Comparison of ENCODE assay signal across 10 cellular contexts in genomic region chr1:235835226-235835625, GRCh38. TPM values are rescaled to one million over a fixed set of nuclear protein-coding genes. Genes with fewer than 3 reads are reported as not detected.
DNase-seq lines count a peak whose midpoint lies in the region; ATAC-seq and TF ChIP-seq lines count a peak whose summit lies in the region.
"Had no signal": no experiment of that assay in that cellular context is flagged by ENCODE, and none has a peak within 500 bp of the region (broad histone marks: within the 10 kb centered on the region; RNA-seq: fewer than 3 reads in every experiment).

No MANE protein-coding gene starts in this region.

- no peaks in the 10 kb centered on the region for H3K4me1 ChIP-seq in parathyroid adenoma
- H3K4me1 ChIP-seq in suprapubic skin = peaks cover 16% of the 10 kb centered on the region
- H3K4me1 ChIP-seq: BLaER1 had no signal

- no peaks in the 10 kb centered on the region for H3K79me2 ChIP-seq in parathyroid adenoma

- no peaks in the 10 kb centered on the region for H3K9me3 ChIP-seq in parathyroid adenoma (ENCODE audit: control insufficient read depth, low read length)
- no peaks in the 10 kb centered on the region for H3K9me3 ChIP-seq in suprapubic skin
- H3K9me3 ChIP-seq: BLaER1 had no signal

- no peak overlapping the region for H2AFZ ChIP-seq in parathyroid adenoma

- peak; percentile 11 for TF ChIP-seq CTCF in parathyroid adenoma (IDR thresholded peaks at IDR 0.05)
- TF ChIP-seq CTCF in GM13977 (IDR thresholded peaks at IDR 0.05; ENCODE audit: extremely low read depth, insufficient read depth, missing control alignments) = no peak
- TF ChIP-seq CTCF in suprapubic skin (IDR thresholded peaks at IDR 0.05) = no peak

- DNase-seq in AG08395 (ENCODE audit: low spot score) (peak; percentile 44), RPMI7951 (ENCODE audit: low read depth) (peak; percentile 75), Right ventricle myocardium superior (peak; percentile 49), GM13977 (ENCODE audit: low spot score) (no peak), suprapubic skin (ENCODE audit: low spot score in 2 of 2) (no peak), NCI-H1105 (lab: John Stamatoyannopoulos, UW) (no peak)
- DNase-seq: stimulated activated CD4-positive, alpha-beta T cell treated with anti-CD3 and anti-CD28 coated beads, Interleukin-4, amount 100 ng/mL, for 24 hours had no signal

- WGBS in suprapubic skin = 25% methylated on average over 4 of the region's 4 CpGs

- intact Hi-C loops in Right ventricle myocardium superior (cut with DNase I) = no loop called here

- ATAC-seq in Right ventricle myocardium superior (ENCODE audit: poor library complexity) (peak; percentile 81), HG03442 (IDR thresholded peaks at IDR 0.05; ENCODE audit: unreplicated experiment) (no peak)

- H3K4me3 ChIP-seq in parathyroid adenoma (ENCODE audit: low read depth, low read length) (no peak overlapping the region), suprapubic skin (no peak overlapping the region)
- H3K4me3 ChIP-seq: BLaER1 had no signal

- TF ChIP-seq EP300 in suprapubic skin (IDR thresholded peaks at IDR 0.05) = no peak

- H3K9ac ChIP-seq in parathyroid adenoma = no peak overlapping the region
- H3K9ac ChIP-seq: BLaER1 had no signal

- no peak for TF ChIP-seq POLR2A in suprapubic skin (IDR thresholded peaks at IDR 0.05)

- H3K36me3 ChIP-seq in parathyroid adenoma (ENCODE audit: control insufficient read depth, insufficient read depth, low read length) (no peaks in the 10 kb centered on the region), suprapubic skin (peaks cover under 1% of the 10 kb centered on the region)

- H3K27ac ChIP-seq in parathyroid adenoma = no peak overlapping the region
- H3K27ac ChIP-seq in suprapubic skin = no peak overlapping the region
- H3K27ac ChIP-seq: BLaER1 had no signal

- H3K4me2 ChIP-seq in parathyroid adenoma (ENCODE audit: low read length) = peak overlapping the region; percentile 17
- H3K4me2 ChIP-seq: BLaER1 had no signal

- in situ Hi-C loops in GM13977 (cut with MboI; ENCODE audit: low pct_unique_long_range_greater_than_20kb, low sequenced_read_pairs, unreplicated experiment) = no loop called here

- H3K27me3 ChIP-seq in parathyroid adenoma (ENCODE audit: control insufficient read depth, insufficient read depth, low read length) (no peaks in the 10 kb centered on the region), suprapubic skin (no peaks in the 10 kb centered on the region)
- H3K27me3 ChIP-seq: BLaER1 had no signal

RNA-seq across cellular contexts. Expression of gene LYST, which starts 31.5 kb away (rescaled TPM):
- total RNA-seq in RPMI7951 (2014; rRNA removed; shearing (Covaris generic)) = 16.9 and 19.7 TPM in 2 replicates
- total RNA-seq in Right ventricle myocardium superior (9.7 TPM), suprapubic skin (100 to 1,000 TPM in 1 of 4 donors, 10 to 100 TPM in 3; 40.1 to 118 (median 68.8) TPM)

Comparison
In these comparisons a context has a peak if more than half of its experiments do, and no peak if none do; other contexts are left out.
1. DNase-seq: peak in AG08395 (single experiment), RPMI7951 (single experiment) and Right ventricle myocardium superior (single experiment); none in GM13977 (single experiment), suprapubic skin (0 of 2) and NCI-H1105 (single experiment).